8 cellular contexts compared by ENCODE assay signal in genomic region chr15:52262364-52262763, GRCh38. TPM values are rescaled to one million over a fixed set of nuclear protein-coding genes. Genes with fewer than 3 reads are reported as not detected.
DNase-seq lines count a peak whose midpoint lies in the region; ATAC-seq, FAIRE-seq and TF ChIP-seq lines count a peak whose summit lies in the region.

No MANE protein-coding gene starts in this region.

- H2BK15ac ChIP-seq in H1 (ENCODE audit: low read length), result no peak overlapping the region

- peak; percentile 41; the same call in 2 of the 3 replicates for ATAC-seq in DND-41 (ENCODE audit: insufficient read depth, low read depth)

- H4K91ac ChIP-seq in H1 (replicated peaks; ENCODE audit: insufficient read length, low read length), result peak overlapping the region; percentile 12

- H3K4ac ChIP-seq in H1 (replicated peaks; ENCODE audit: insufficient read length, low read depth, low read length), result no peak overlapping the region

- no peak overlapping the region for H2BK20ac ChIP-seq in H1 (ENCODE audit: low read length)

- H2BK12ac ChIP-seq in H1 (ENCODE audit: low read depth, low read length), result peak overlapping the region; percentile 12

- CTCF ChIA-PET in H1 (lab: Charles Lee; ENCODE audit: partially characterized antibody), result interaction anchor here (0.5 to 2.4 kb wide), 7 partner anchors 12 to 472 kb away, joined by 3 to 7 read pairs (median 4); no protein-coding TSS in a partner anchor

- TF ChIP-seq POLR2A in Peyer's patch (IDR thresholded peaks at IDR 0.05) (no peak), H1 (IDR thresholded peaks at IDR 0.05; ENCODE audit: control extremely low read depth in 1 of 2, low read depth in 2 of 2, low read length in 2 of 2) (no peak)

- H3K27ac ChIP-seq in DND-41 (ENCODE audit: low read length) (peak overlapping the region; percentile 54), Peyer's patch (peak overlapping the region; percentile 24 to 69 (median 66)), H1 (ENCODE audit: low read depth, low read length) (peak overlapping the region; percentile 88), WERI-Rb-1 (no peak overlapping the region)

- H3K79me2 ChIP-seq in DND-41 (ENCODE audit: insufficient read depth, low read length) (no peaks in the 10 kb centered on the region), H1 (ENCODE audit: control insufficient read depth in 1 of 2, insufficient read depth in 2 of 2, low read length in 2 of 2) (no peaks in the 10 kb centered on the region)

- H3K56ac ChIP-seq in H1 (replicated peaks; ENCODE audit: insufficient read length, low read depth, low read length), result no peak overlapping the region

- no peaks in the 10 kb centered on the region for H3K27me3 ChIP-seq in DND-41 (ENCODE audit: insufficient read depth, low read length, poor library complexity)
- H3K27me3 ChIP-seq in Peyer's patch, result no peaks in the 10 kb centered on the region
- H3K27me3 ChIP-seq in H1 (replicated peaks in 1 of 4; ENCODE audit: control insufficient read depth in 3 of 4, extremely low read depth in 1 of 4, insufficient read depth in 3 of 4, low read length in 3 of 4), result no peaks in the 10 kb centered on the region
- no peaks in the 10 kb centered on the region for H3K27me3 ChIP-seq in neuron (ENCODE audit: insufficient read depth, low read length)
- H3K27me3 ChIP-seq in WERI-Rb-1 (ENCODE audit: insufficient read depth, low read depth, severe bottlenecking), result no peaks in the 10 kb centered on the region

- H3K4me1 ChIP-seq in DND-41 (ENCODE audit: insufficient read depth, low read length), result peaks cover 25% of the 10 kb centered on the region
- H3K4me1 ChIP-seq in Peyer's patch, result peaks cover 0 to 14% (median 0%) of the 10 kb centered on the region in 4 donors
- peaks cover 15 to 28% (median 20%) of the 10 kb centered on the region in 4 experiments for H3K4me1 ChIP-seq in H1 (replicated peaks in 1 of 4; ENCODE audit: control insufficient read depth in 3 of 4, insufficient read depth in 4 of 4, low read length in 3 of 4)
- H3K4me1 ChIP-seq in neuron (ENCODE audit: insufficient read depth, low read length), result peaks cover 31% of the 10 kb centered on the region

- H4K5ac ChIP-seq in H1 (ENCODE audit: insufficient read length, low read depth, low read length), result peak overlapping the region; percentile 31

- 0 out of 2 replicates have a peak overlapping the region, but pooled peaks have one; percentile 66 for H4K8ac ChIP-seq in H1 (ENCODE audit: extremely low read depth, insufficient read depth, low read length)

- H2BK5ac ChIP-seq in H1 (ENCODE audit: low read depth, low read length), result peak overlapping the region; percentile 26

- no peak overlapping the region for H3K14ac ChIP-seq in H1 (ENCODE audit: insufficient read length)

- POLR2A ChIA-PET in H1 (lab: Charles Lee; ENCODE audit: partially characterized antibody), result interaction anchor here (0.8 to 2.2 kb wide), 10 partner anchors 15 to 485 kb away, joined by 3 to 8 read pairs (median 6); partner anchors contain the start of gene MYO5C

- in situ Hi-C loops in GM13976 (cut with MboI; ENCODE audit: low sequenced_read_pairs, unreplicated experiment), result no loop called here

- H2BK120ac ChIP-seq in H1 (replicated peaks; ENCODE audit: low read depth, low read length), result peak overlapping the region; percentile 22

- H3K9me3 ChIP-seq in DND-41 (ENCODE audit: insufficient read depth, low read length, severe bottlenecking) (no peaks in the 10 kb centered on the region), Peyer's patch (no peaks in the 10 kb centered on the region), H1 (ENCODE audit: insufficient read depth in 2 of 2, low read depth in 1 of 2, low read length in 1 of 2) (no peaks in the 10 kb centered on the region), neuron (ENCODE audit: low read length) (no peaks in the 10 kb centered on the region), WERI-Rb-1 (ENCODE audit: severe bottlenecking) (no peaks in the 10 kb centered on the region)

- H3K4me3 ChIP-seq in DND-41 (ENCODE audit: low read depth in 1 of 2, low read length in 2 of 2), result no peak overlapping the region
- H3K4me3 ChIP-seq in Peyer's patch, result no peak overlapping the region
- H3K4me3 ChIP-seq in H1 (ENCODE audit: extremely low read depth in 1 of 4, insufficient read depth in 2 of 4, low read depth in 3 of 4, low read length in 4 of 4), result peak overlapping the region in 1 of 4 experiments; percentile 15; a peak in 1 of 8 replicates
- no peak overlapping the region for H3K4me3 ChIP-seq in neuron (ENCODE audit: low read length)
- no peak overlapping the region for H3K4me3 ChIP-seq in WERI-Rb-1 (ENCODE audit: low read depth, low read length)

- no peak for TF ChIP-seq EP300 in H1 (IDR thresholded peaks at IDR 0.05; ENCODE audit: borderline replicate concordance in 1 of 2, low read depth in 2 of 2, low read length in 2 of 2)

- peak overlapping the region; percentile 54; the same call in 1 of the 2 replicates for H2AFZ ChIP-seq in DND-41 (ENCODE audit: low read depth, low read length)
- H2AFZ ChIP-seq in H1 (ENCODE audit: low read length), result no peak overlapping the region
- peak overlapping the region; percentile 22 for H2AFZ ChIP-seq in neuron (ENCODE audit: low read depth, low read length)

- H3K4me2 ChIP-seq in DND-41 (ENCODE audit: insufficient read depth, low read length), result no peak overlapping the region
- H3K4me2 ChIP-seq in H1 (ENCODE audit: insufficient read depth in 1 of 2, low read depth in 2 of 2, low read length in 2 of 2), result peak overlapping the region; percentile 26; a peak in 2 of 4 replicates

- TF ChIP-seq CTCF in DND-41 (IDR thresholded peaks at IDR 0.05; ENCODE audit: borderline replicate concordance, extremely low read depth, low read length, poor library complexity, severe bottlenecking), result no peak
- no peak for TF ChIP-seq CTCF in Peyer's patch (IDR thresholded peaks at IDR 0.05)
- TF ChIP-seq CTCF in H1 (IDR thresholded peaks at IDR 0.05; ENCODE audit: control extremely low read depth in 1 of 3, insufficient read depth in 1 of 3, low read depth in 1 of 3, low read length in 3 of 3), result no peak
- TF ChIP-seq CTCF in GM13976 (IDR thresholded peaks at IDR 0.05; ENCODE audit: borderline replicate concordance, control extremely low read depth, extremely low read depth, insufficient read depth, missing control alignments), result no peak
- no peak for TF ChIP-seq CTCF in WERI-Rb-1 (IDR thresholded peaks at IDR 0.05; ENCODE audit: low read depth, low read length)

- DNase-seq in DND-41, result peak; percentile 38
- no peak for DNase-seq in Peyer's patch
- no peak for DNase-seq in H1 (ENCODE audit: low read depth in 1 of 2, low spot score in 2 of 2)
- no peak for DNase-seq in GM13976 (ENCODE audit: low spot score)
- DNase-seq in WERI-Rb-1, result no peak
- no peak for DNase-seq in HUDEP-2 (lab: John Stamatoyannopoulos, UW; ENCODE audit: unreplicated experiment in 76 of 76)
- DNase-seq in stimulated activated CD4-positive, alpha-beta T cell treated with anti-CD3 and anti-CD28 coated beads, Interleukin-2, amount 100 ng/mL, for 24 hours, result no peak

- peak overlapping the region; percentile 29; the same call in 1 of the 2 replicates for H2AK5ac ChIP-seq in H1 (ENCODE audit: low read depth, low read length)

- FAIRE-seq in H1 (lab: Jason Lieb, UNC), result no peak

- no peak overlapping the region for H3K23ac ChIP-seq in H1 (ENCODE audit: insufficient read length)

- peak overlapping the region; percentile 2 for H3K18ac ChIP-seq in H1 (ENCODE audit: extremely low read depth, low read length)

- H3K9ac ChIP-seq in DND-41 (ENCODE audit: low read depth, low read length) (no peak overlapping the region), H1 (replicated peaks in 1 of 4; ENCODE audit: extremely low read depth in 1 of 4, low read depth in 3 of 4, low read length in 3 of 4) (peak overlapping the region in 2 of 4 experiments; percentile 0 to 29; a peak in 4 of 7 replicates)

- 72% methylated on average over 5 of the region's 5 CpGs; no CpG with 5 or more reads in 1 of the 2 experiments for WGBS in H1 (ENCODE audit: extremely low coverage in 1 of 2, insufficient coverage in 1 of 2, insufficient read length in 1 of 2, insufficient replicate concordance in 2 of 2, low coverage in 1 of 2, low lambda C conversion rate in 2 of 2, missing lambda C conversion rate in 1 of 2), 2 experiments

- H4K20me1 ChIP-seq in DND-41 (ENCODE audit: insufficient read depth, low read length) (no peaks in the 10 kb centered on the region), H1 (replicated peaks in 1 of 2; ENCODE audit: control insufficient read depth in 1 of 2, insufficient read depth in 2 of 2, low read length in 2 of 2) (no peaks in the 10 kb centered on the region)

- H3K36me3 ChIP-seq in DND-41 (ENCODE audit: insufficient read depth, low read length), result no peaks in the 10 kb centered on the region
- H3K36me3 ChIP-seq in Peyer's patch, result no peaks in the 10 kb centered on the region
- peaks cover 0 to 27% (median 3%) of the 10 kb centered on the region in 4 experiments; a peak in 6 of 8 replicates for H3K36me3 ChIP-seq in H1 (ENCODE audit: control insufficient read depth in 2 of 4, insufficient read depth in 4 of 4, low read length in 3 of 4)
- H3K36me3 ChIP-seq in neuron (ENCODE audit: insufficient read depth, low read length), result no peaks in the 10 kb centered on the region
- peaks cover 8% of the 10 kb centered on the region for H3K36me3 ChIP-seq in WERI-Rb-1

- H3K79me1 ChIP-seq in H1 (ENCODE audit: low read depth, low read length), result peaks cover 4% of the 10 kb centered on the region; the same call in 1 of the 2 replicates

- TF ChIP-seq RAD21 in H1 (IDR thresholded peaks at IDR 0.05 in 1 of 2, conservative IDR thresholded peaks at IDR 0.05 in 1 of 2; ENCODE audit: low read depth in 2 of 2, low read length in 2 of 2), result no peak

- H3K23me2 ChIP-seq in H1 (ENCODE audit: low read depth, low read length), result no peaks in the 10 kb centered on the region

TF ChIP-seq in H1, 55 proteins besides CTCF, POLR2A, EP300 and RAD21 (continues in another document):
- TF ChIP-seq GTF2F1 (IDR thresholded peaks at IDR 0.05; ENCODE audit: borderline replicate concordance, low read depth, low read length), result no peak
- no peak for TF ChIP-seq TAF7 (optimal IDR thresholded peaks at IDR 0.05; ENCODE audit: borderline replicate concordance, low read depth, low read length)

RNA-seq across cellular contexts. Expression of gene MYO5C, which starts 33.2 kb away (rescaled TPM):
- total RNA-seq in Peyer's patch, result 10 to 100 TPM; 29.1 to 60.2 (median 45.4) TPM
- total RNA-seq in H1 (2021; fragmentation: NEBNext Ultra II Directional; extraction: Animal tissue kit (Norgen Biotek cat#: 25700)), result 25.0 and 26.7 TPM in 2 replicates
- polyA plus RNA-seq in H1 (2011; rRNA removed), result 7.7 and 8.2 TPM in 2 replicates
- polyA plus RNA-seq in H1 (2011; cell fraction: cytosol; rRNA removed), result 9.7 TPM
- polyA plus RNA-seq in H1 (2011; cell fraction: nucleus; rRNA removed), result 38.5 TPM
- 11.7 to 14.7 TPM (median 13.8 TPM) in 4 replicates for polyA plus RNA-seq in H1 (2012, experiment 1 of 2)
- 0.83 TPM for polyA plus RNA-seq in H1 (2012, experiment 2 of 2)
- polyA plus RNA-seq in H1 (2013, experiment 1 of 2), result 8.6 TPM
- polyA plus RNA-seq in H1 (2013, experiment 2 of 2), result 7.7 TPM
- 60.7 and 75.9 TPM in 2 replicates for polyA minus RNA-seq in H1 (2011; rRNA and poly(A)+ RNA removed)
- polyA minus RNA-seq in H1 (2011; cell fraction: cytosol; rRNA and poly(A)+ RNA removed), result 19.1 TPM
- polyA minus RNA-seq in H1 (2011; cell fraction: nucleus; rRNA and poly(A)+ RNA removed), result 70.1 TPM
